Comparison of ENCODE assay signal across 28 cellular contexts in the genomic region with DNA sequence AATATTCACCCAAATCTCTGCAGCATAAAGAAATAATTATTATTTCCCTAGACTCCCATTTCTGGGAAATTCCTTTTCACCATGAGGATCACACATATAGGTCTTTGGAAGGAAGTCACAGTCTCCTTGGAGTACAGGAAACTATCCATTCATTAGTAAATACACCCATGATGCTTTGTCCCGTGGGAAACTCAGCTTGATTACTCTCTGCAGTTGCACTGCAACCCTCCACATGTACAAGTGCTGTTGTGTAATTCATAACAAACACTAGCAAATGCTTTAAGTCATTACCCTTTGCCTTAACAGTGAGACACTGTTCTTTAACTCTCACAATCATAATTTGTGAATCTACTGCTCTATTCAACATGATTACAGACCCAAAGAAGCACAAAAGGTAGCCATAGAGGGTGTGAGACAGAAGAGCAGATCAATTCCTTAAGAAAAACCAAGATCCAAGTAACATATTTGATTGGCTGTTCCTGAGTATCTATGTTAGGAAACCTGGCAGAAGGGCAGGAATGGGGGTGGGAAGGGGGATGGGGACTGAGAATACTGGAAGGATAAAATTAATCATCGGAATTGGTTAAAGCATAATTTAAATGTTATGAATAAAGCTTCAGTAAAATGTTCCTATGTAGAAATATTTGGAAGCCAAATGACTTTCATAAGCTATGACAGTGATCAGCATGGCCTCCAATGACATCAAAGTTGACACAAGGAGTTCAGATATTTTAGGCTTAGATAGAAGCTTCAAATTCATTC.
DNase-seq lines count a peak whose midpoint lies in the region; ATAC-seq, FAIRE-seq and TF ChIP-seq lines count a peak whose summit lies in the region.
"Had no signal": no experiment of that assay in that cellular context is flagged by ENCODE, and none has a peak within 500 bp of the region (broad histone marks: within the 10 kb centered on the region; RNA-seq: fewer than 3 reads in every experiment).

No MANE protein-coding gene starts in this region.

- no peak overlapping the region for H3K23ac ChIP-seq in H1 (ENCODE audit: insufficient read length)

- no peaks in the 10 kb centered on the region for H3K27me3 Mint-ChIP-seq in MCF 10A (ENCODE audit: insufficient read depth, unreplicated experiment)

- no peak overlapping the region for H3K56ac ChIP-seq in H1 (replicated peaks; ENCODE audit: insufficient read length, low read depth, low read length)

- no peak overlapping the region for H4K8ac ChIP-seq in H1 (ENCODE audit: extremely low read depth, insufficient read depth, low read length)

- H3K79me2 ChIP-seq in mammary epithelial cell (ENCODE audit: insufficient read depth, low read length): no peaks in the 10 kb centered on the region
- no peaks in the 10 kb centered on the region for H3K79me2 ChIP-seq in H1 (ENCODE audit: control insufficient read depth in 1 of 2, insufficient read depth in 2 of 2, low read length in 2 of 2)
- H3K79me2 ChIP-seq in HepG2 (ENCODE audit: insufficient read depth, low read length): no peaks in the 10 kb centered on the region

- H2BK120ac ChIP-seq in H1 (replicated peaks; ENCODE audit: low read depth, low read length): no peak overlapping the region

- H3K4me3 ChIP-seq in mammary epithelial cell (replicated peaks in 1 of 3; ENCODE audit: insufficient read depth in 1 of 3, low read depth in 2 of 3, low read length in 3 of 3) (no peak overlapping the region), H1 (ENCODE audit: extremely low read depth in 1 of 4, insufficient read depth in 2 of 4, low read depth in 3 of 4, low read length in 4 of 4) (no peak overlapping the region), HepG2 (replicated peaks in 1 of 3; ENCODE audit: insufficient read depth in 1 of 3, low read depth in 2 of 3, low read length in 3 of 3) (no peak overlapping the region), upper lobe of right lung (no peak overlapping the region)
- H3K4me3 ChIP-seq: psoas muscle, SJSA1, tibial nerve had no signal

- H3K9ac ChIP-seq in mammary epithelial cell (ENCODE audit: insufficient read depth, low read length) (no peak overlapping the region), H1 (replicated peaks in 1 of 4; ENCODE audit: extremely low read depth in 1 of 4, low read depth in 3 of 4, low read length in 3 of 4) (no peak overlapping the region), HepG2 (ENCODE audit: insufficient read depth, low read depth, low read length) (no peak overlapping the region)

- H3K4me1 ChIP-seq in mammary epithelial cell (ENCODE audit: insufficient read depth, low read length): no peaks in the 10 kb centered on the region
- H3K4me1 ChIP-seq in H1 (replicated peaks in 1 of 4; ENCODE audit: control insufficient read depth in 3 of 4, insufficient read depth in 4 of 4, low read length in 3 of 4): no peaks in the 10 kb centered on the region
- H3K4me1 ChIP-seq in HepG2 (ENCODE audit: insufficient read depth, low read length): no peaks in the 10 kb centered on the region
- H3K4me1 ChIP-seq in upper lobe of right lung: peaks cover 6% of the 10 kb centered on the region
- H3K4me1 ChIP-seq: psoas muscle, SJSA1, tibial nerve had no signal

- H3K14ac ChIP-seq in H1 (ENCODE audit: insufficient read length): no peak overlapping the region

- no peak overlapping the region for H4K5ac ChIP-seq in H1 (ENCODE audit: insufficient read length, low read depth, low read length)

- intact Hi-C loops in MCF 10A (cut with micrococcal nuclease) (no loop called here), mammary epithelial cell (cut with micrococcal nuclease) (no loop called here), HepG2 (cut with micrococcal nuclease; ENCODE audit: unreplicated experiment) (no loop called here), upper lobe of right lung (cut with DNase I) (no loop called here)

- H3K27me3 ChIP-seq in mammary epithelial cell (ENCODE audit: insufficient read depth, low read length) (no peaks in the 10 kb centered on the region), H1 (replicated peaks in 1 of 4; ENCODE audit: control insufficient read depth in 3 of 4, extremely low read depth in 1 of 4, insufficient read depth in 3 of 4, low read length in 3 of 4) (peaks cover 0 to 1% (median 0%) of the 10 kb centered on the region in 4 experiments; a peak in 1 of 7 replicates), HepG2 (ENCODE audit: control insufficient read depth in 1 of 2, insufficient read depth in 2 of 2, low read length in 2 of 2) (no peaks in the 10 kb centered on the region), upper lobe of right lung (no peaks in the 10 kb centered on the region)
- H3K27me3 ChIP-seq: SJSA1, tibial nerve had no signal

- H2AFZ ChIP-seq in mammary epithelial cell (ENCODE audit: low read depth, low read length): no peak overlapping the region
- 0 out of 2 replicates have a peak overlapping the region, but pooled peaks have one; percentile 36 for H2AFZ ChIP-seq in H1 (ENCODE audit: low read length)
- no peak overlapping the region for H2AFZ ChIP-seq in HepG2 (ENCODE audit: low read length)

- H3K36me3 ChIP-seq in mammary epithelial cell (ENCODE audit: insufficient read depth, low read length): no peaks in the 10 kb centered on the region
- no peaks in the 10 kb centered on the region for H3K36me3 ChIP-seq in H1 (ENCODE audit: control insufficient read depth in 2 of 4, insufficient read depth in 4 of 4, low read length in 3 of 4)
- no peaks in the 10 kb centered on the region for H3K36me3 ChIP-seq in HepG2 (replicated peaks in 1 of 2; ENCODE audit: control insufficient read depth in 1 of 2, insufficient read depth in 2 of 2, low read length in 2 of 2)
- no peaks in the 10 kb centered on the region for H3K36me3 ChIP-seq in upper lobe of right lung
- H3K36me3 ChIP-seq: SJSA1, tibial nerve had no signal

- H3K4ac ChIP-seq in H1 (replicated peaks; ENCODE audit: insufficient read length, low read depth, low read length): no peak overlapping the region

- TF ChIP-seq POLR2A in H1 (IDR thresholded peaks at IDR 0.05; ENCODE audit: control extremely low read depth in 1 of 2, low read depth in 2 of 2, low read length in 2 of 2): no peak
- no peak for TF ChIP-seq POLR2A in HepG2 (IDR thresholded peaks at IDR 0.05; ENCODE audit: insufficient read depth in 1 of 2, low read depth in 2 of 2, low read length in 2 of 2)

- peaks cover 6% of the 10 kb centered on the region for H3K4me1 Mint-ChIP-seq in MCF 10A (ENCODE audit: insufficient read depth, unreplicated experiment)
- H3K4me1 Mint-ChIP-seq: activated CD4-positive, alpha-beta memory T cell treated with anti-CD3 and anti-CD28 coated beads, Interleukin-2, amount 10 ng/mL, durations not matched to agents 7 days and 5 days; activated naive CD8-positive, alpha-beta T cell treated with anti-CD3 and anti-CD28 coated beads, Interleukin-2, amount 10 ng/mL, durations not matched to agents 7 days and 5 days; CD4-positive, alpha-beta memory T cell; stimulated activated naive CD8-positive, alpha-beta T cell treated with anti-CD3 and anti-CD28 coated beads, Interleukin-15, amount 100 ng/mL, for 72 hours had no signal

- 75% methylated on average over 2 of the region's 2 CpGs for WGBS in mammary epithelial cell (ENCODE audit: low coverage, missing lambda C conversion rate)
- 92% methylated on average over 2 of the region's 2 CpGs; no CpG with 5 or more reads in 1 of the 2 experiments for WGBS in H1 (ENCODE audit: extremely low coverage in 1 of 2, insufficient coverage in 1 of 2, insufficient read length in 1 of 2, insufficient replicate concordance in 2 of 2, low coverage in 1 of 2, low lambda C conversion rate in 2 of 2, missing lambda C conversion rate in 1 of 2), 2 experiments
- whole genome bisulfite sequencing in HepG2 (ENCODE audit: low lambda C conversion rate): 1% methylated on average over 2 of the region's 2 CpGs

- no peaks in the 10 kb centered on the region for H3K79me1 ChIP-seq in H1 (ENCODE audit: low read depth, low read length)

- dilution Hi-C loops in mammary epithelial cell (cut with HindIII; ENCODE audit: low sequenced_read_pairs): no loop called here

- no peaks in the 10 kb centered on the region for H3K9me3 ChIP-seq in mammary epithelial cell (replicated peaks; ENCODE audit: insufficient read depth, low read length)
- no peaks in the 10 kb centered on the region for H3K9me3 ChIP-seq in H1 (ENCODE audit: insufficient read depth in 2 of 2, low read depth in 1 of 2, low read length in 1 of 2)
- H3K9me3 ChIP-seq in HepG2 (ENCODE audit: low read length): no peaks in the 10 kb centered on the region
- no peaks in the 10 kb centered on the region for H3K9me3 ChIP-seq in upper lobe of right lung
- H3K9me3 ChIP-seq: psoas muscle, SJSA1, tibial nerve had no signal

- H3K36me3 Mint-ChIP-seq in MCF 10A (ENCODE audit: insufficient read depth, unreplicated experiment): no peaks in the 10 kb centered on the region
- H3K36me3 Mint-ChIP-seq: activated naive CD8-positive, alpha-beta T cell treated with anti-CD3 and anti-CD28 coated beads, Interleukin-2, amount 10 ng/mL, durations not matched to agents 7 days and 5 days; CD4-positive, alpha-beta memory T cell had no signal

- H3K23me2 ChIP-seq in H1 (ENCODE audit: low read depth, low read length): no peaks in the 10 kb centered on the region; the same call in 1 of the 2 replicates

- in situ Hi-C loops in mammary epithelial cell (cut with MboI; ENCODE audit: low sequenced_read_pairs in 2 of 2): no loop called here
- in situ Hi-C loops in HepG2 (cut with HindIII; ENCODE audit: extremely low pct_ligation_motif_present, low pct_unique_long_range_greater_than_20kb): no loop called here

- no peaks in the 10 kb centered on the region for H4K20me1 ChIP-seq in mammary epithelial cell (ENCODE audit: insufficient read depth, low read length)
- no peaks in the 10 kb centered on the region for H4K20me1 ChIP-seq in H1 (replicated peaks in 1 of 2; ENCODE audit: control insufficient read depth in 1 of 2, insufficient read depth in 2 of 2, low read length in 2 of 2)
- no peaks in the 10 kb centered on the region for H4K20me1 ChIP-seq in HepG2 (ENCODE audit: insufficient read depth, low read length)

- BruUV-seq in MCF 10A (replicated peaks; lab: Mats Ljungman, UMichigan) (no TSS peak), mammary epithelial cell (replicated peaks; lab: Mats Ljungman, UMichigan) (no TSS peak), HepG2 (replicated peaks; lab: Mats Ljungman, UMichigan) (no TSS peak)

- no peak overlapping the region for H2AK5ac ChIP-seq in H1 (ENCODE audit: low read depth, low read length)

- H2BK20ac ChIP-seq in H1 (ENCODE audit: low read length): no peak overlapping the region

- no peak overlapping the region for H2BK12ac ChIP-seq in H1 (ENCODE audit: low read depth, low read length)

- H3K27ac ChIP-seq in mammary epithelial cell (ENCODE audit: insufficient read depth, low read depth, low read length): no peak overlapping the region
- H3K27ac ChIP-seq in H1 (ENCODE audit: low read depth, low read length): no peak overlapping the region
- no peak overlapping the region for H3K27ac ChIP-seq in HepG2 (ENCODE audit: extremely low read length, insufficient read depth, low read length)
- no peak overlapping the region for H3K27ac ChIP-seq in upper lobe of right lung
- H3K27ac ChIP-seq: psoas muscle, SJSA1, tibial nerve had no signal

- no peak overlapping the region for H2BK5ac ChIP-seq in H1 (ENCODE audit: low read depth, low read length)

- no peak for TF ChIP-seq RAD21 in H1 (IDR thresholded peaks at IDR 0.05 in 1 of 2, conservative IDR thresholded peaks at IDR 0.05 in 1 of 2; ENCODE audit: low read depth in 2 of 2, low read length in 2 of 2)
- no peak for TF ChIP-seq RAD21 in HepG2 (CRISPR knock-in tag; IDR thresholded peaks at IDR 0.05)

- no peak overlapping the region for H4K91ac ChIP-seq in H1 (replicated peaks; ENCODE audit: insufficient read length, low read length)

- TF ChIP-seq CTCF in MCF 10A (IDR thresholded peaks at IDR 0.05; ENCODE audit: unreplicated experiment) (no peak), mammary epithelial cell (conservative IDR thresholded peaks at IDR 0.05 in 1 of 2, IDR thresholded peaks at IDR 0.05 in 1 of 2; ENCODE audit: extremely low read depth in 1 of 2, insufficient read depth in 1 of 2, low read depth in 1 of 2, low read length in 2 of 2) (no peak), H1 (IDR thresholded peaks at IDR 0.05; ENCODE audit: control extremely low read depth in 1 of 3, insufficient read depth in 1 of 3, low read depth in 1 of 3, low read length in 3 of 3) (no peak), HepG2 (CRISPR knock-in tag; IDR thresholded peaks at IDR 0.05) (no peak), upper lobe of right lung (IDR thresholded peaks at IDR 0.05) (no peak)

- H3K4me3 Mint-ChIP-seq in MCF 10A (ENCODE audit: unreplicated experiment): no peak overlapping the region
- H3K4me3 Mint-ChIP-seq: activated CD4-positive, alpha-beta memory T cell treated with anti-CD3 and anti-CD28 coated beads, Interleukin-2, amount 10 ng/mL, durations not matched to agents 7 days and 5 days; activated naive CD8-positive, alpha-beta T cell treated with anti-CD3 and anti-CD28 coated beads, Interleukin-2, amount 10 ng/mL, durations not matched to agents 7 days and 5 days; CD4-positive, alpha-beta memory T cell; stimulated activated naive CD8-positive, alpha-beta T cell treated with anti-CD3 and anti-CD28 coated beads, Interleukin-15, amount 100 ng/mL, for 72 hours had no signal

- H3K4me2 ChIP-seq in mammary epithelial cell (ENCODE audit: insufficient read depth, low read depth, low read length) (no peak overlapping the region), H1 (ENCODE audit: insufficient read depth in 1 of 2, low read depth in 2 of 2, low read length in 2 of 2) (no peak overlapping the region), HepG2 (ENCODE audit: low read depth, low read length) (no peak overlapping the region)

- DNase-seq in MCF 10A (ENCODE audit: unreplicated experiment) (peak; percentile 59), mammary epithelial cell (no peak), H1 (ENCODE audit: low read depth in 1 of 2, low spot score in 2 of 2) (no peak), HepG2 (ENCODE audit: low spot score) (no peak), upper lobe of right lung (no peak), NK-92 (lab: John Stamatoyannopoulos, UW; ENCODE audit: unreplicated experiment) (no peak)
- DNase-seq in stimulated activated CD4-positive, alpha-beta T cell treated with anti-CD3 and anti-CD28 coated beads, Interleukin-2, amount 100 ng/mL, for 48 hours: no peak
- DNase-seq: 8988T; activated CD4-positive, alpha-beta memory T cell treated with anti-CD3 and anti-CD28 coated beads, Interleukin-2, amount 10 ng/mL, durations not matched to agents 7 days and 5 days; activated CD4-positive, alpha-beta T cell treated with anti-CD3 and anti-CD28 coated beads for 1 hour; activated naive CD8-positive, alpha-beta T cell treated with anti-CD3 and anti-CD28 coated beads, Interleukin-2, amount 10 ng/mL, durations not matched to agents 7 days and 5 days; AML-193; CD4-positive, alpha-beta memory T cell; GOT3; hippocampal formation; NCI-H1105; NCI-H187 treated with DMSO at 0.1 percent for 48 hours; NCI-H526 treated with DMSO at 0.1 percent for 48 hours; nucleus accumbens; psoas muscle; stimulated activated naive CD8-positive, alpha-beta T cell treated with anti-CD3 and anti-CD28 coated beads, Interleukin-15, amount 100 ng/mL, for 72 hours had no signal

- no peak overlapping the region for H3K18ac ChIP-seq in H1 (ENCODE audit: extremely low read depth, low read length)

- ATAC-seq in HepG2 (no peak), upper lobe of right lung (peak; percentile 79), GM21528 (IDR thresholded peaks at IDR 0.05; ENCODE audit: low FRiP score, unreplicated experiment) (no peak)
- ATAC-seq: left lobe of liver; psoas muscle; stimulated activated naive CD8-positive, alpha-beta T cell treated with anti-CD3 and anti-CD28 coated beads, Interleukin-15, amount 100 ng/mL, for 72 hours had no signal

- TF ChIP-seq EP300 in H1 (IDR thresholded peaks at IDR 0.05; ENCODE audit: borderline replicate concordance in 1 of 2, low read depth in 2 of 2, low read length in 2 of 2) (no peak), HepG2 (IDR thresholded peaks at IDR 0.05; ENCODE audit: low read depth in 2 of 2, low read length in 2 of 2) (no peak), HepG2 (CRISPR knock-in tag; IDR thresholded peaks at IDR 0.05; ENCODE audit: borderline replicate concordance) (no peak)

- POLR2A ChIA-PET in MCF 10A (lab: Yijun Ruan, JAX): interaction anchor here (1.6 kb wide), 1 partner anchor 48 kb away, joined by 6 read pairs; no protein-coding TSS in a partner anchor
- POLR2A ChIA-PET in H1 (lab: Charles Lee; ENCODE audit: partially characterized antibody): no interaction called here
- POLR2A ChIA-PET in HepG2 (lab: Yijun Ruan, JAX): no interaction called here

- H3K27ac Mint-ChIP-seq in MCF 10A (ENCODE audit: low read depth, unreplicated experiment): peak overlapping the region; percentile 13
- H3K27ac Mint-ChIP-seq: activated CD4-positive, alpha-beta memory T cell treated with anti-CD3 and anti-CD28 coated beads, Interleukin-2, amount 10 ng/mL, durations not matched to agents 7 days and 5 days; activated naive CD8-positive, alpha-beta T cell treated with anti-CD3 and anti-CD28 coated beads, Interleukin-2, amount 10 ng/mL, durations not matched to agents 7 days and 5 days; CD4-positive, alpha-beta memory T cell; stimulated activated naive CD8-positive, alpha-beta T cell treated with anti-CD3 and anti-CD28 coated beads, Interleukin-15, amount 100 ng/mL, for 72 hours had no signal

- H2BK15ac ChIP-seq in H1 (ENCODE audit: low read length): no peak overlapping the region

- CTCF ChIA-PET in MCF 10A (lab: Yijun Ruan, JAX) (interaction anchor here (0.6 to 0.7 kb wide), 2 partner anchors 11 to 754 kb away, joined by 3 read pairs; no protein-coding TSS in a partner anchor), mammary epithelial cell (lab: Charles Lee; ENCODE audit: low non-redundant PET) (no interaction called here), H1 (lab: Charles Lee; ENCODE audit: partially characterized antibody) (interaction anchor here (0.6 kb wide), 1 partner anchor 14 kb away, joined by 3 read pairs; no protein-coding TSS in a partner anchor), HepG2 (lab: Yijun Ruan, JAX; ENCODE audit: low intra/inter-chr PET ratio, low total read pairs) (no interaction called here)

- no peaks in the 10 kb centered on the region for H3K9me3 Mint-ChIP-seq in MCF 10A (ENCODE audit: unreplicated experiment)
- H3K9me3 Mint-ChIP-seq: activated CD4-positive, alpha-beta memory T cell treated with anti-CD3 and anti-CD28 coated beads, Interleukin-2, amount 10 ng/mL, durations not matched to agents 7 days and 5 days; activated naive CD8-positive, alpha-beta T cell treated with anti-CD3 and anti-CD28 coated beads, Interleukin-2, amount 10 ng/mL, durations not matched to agents 7 days and 5 days; CD4-positive, alpha-beta memory T cell had no signal

- FAIRE-seq in H1 (lab: Jason Lieb, UNC) (peak; percentile 13), HepG2 (lab: Jason Lieb, UNC) (no peak)
- FAIRE-seq: frontal cortex, GM12891, RCC 7860 had no signal

Comparison
In these comparisons a context has a peak if more than half of its experiments do, and no peak if none do; other contexts are left out.
1. CTCF ChIA-PET loops: an anchor here in MCF 10A (0.6 to 0.7 kb wide) and H1 (0.6 kb wide); none called in mammary epithelial cell and HepG2.